Comparison of ENCODE assay signal across 8 cellular contexts in the genomic region with DNA sequence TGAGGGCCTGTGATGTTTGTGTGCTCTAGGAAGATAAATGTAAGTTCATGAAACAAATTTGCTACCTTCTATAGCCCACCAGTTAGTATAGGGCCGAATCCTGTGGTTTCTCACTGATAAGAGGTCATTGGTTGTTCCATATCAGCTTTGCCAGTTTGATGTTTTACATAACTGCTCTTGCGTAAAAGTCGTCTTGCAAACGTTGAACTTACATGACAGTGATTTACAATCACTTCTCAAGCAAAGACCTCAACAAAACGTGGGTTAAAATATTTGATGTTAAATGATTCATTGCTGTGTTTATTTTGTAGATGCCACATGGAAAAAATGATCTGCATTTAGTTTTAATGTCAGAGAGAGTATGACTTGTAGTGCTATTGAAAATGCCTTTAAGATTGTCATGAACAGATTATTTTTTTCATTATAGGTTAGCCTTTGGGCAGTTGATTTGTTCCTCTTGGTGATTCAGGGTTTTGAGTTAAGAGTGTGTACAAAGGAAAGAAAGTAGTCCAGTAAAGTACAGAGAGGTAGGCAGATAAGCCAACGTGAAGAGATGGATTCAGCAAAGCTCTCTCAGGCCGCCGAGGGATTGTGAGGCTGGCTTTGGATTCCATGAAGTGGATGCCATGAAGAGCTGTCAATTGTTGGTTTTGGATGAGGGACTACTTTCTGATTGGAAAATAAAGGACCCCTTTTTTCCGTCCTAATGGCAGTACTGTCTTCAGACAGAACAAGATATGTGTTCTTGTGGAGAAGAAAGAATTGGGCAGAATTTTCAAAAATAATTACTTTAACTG. TPM values are rescaled to one million over a fixed set of nuclear protein-coding genes. Genes with fewer than 3 reads are reported as not detected.
DNase-seq lines count a peak whose midpoint lies in the region; TF ChIP-seq lines count a peak whose summit lies in the region.

No MANE protein-coding gene starts in this region.

- H3K4me3 ChIP-seq in HAP-1 (peak overlapping the region; percentile 88), prostate gland (peak overlapping the region; percentile 84 to 92)

- DNase-seq in HAP-1 (ENCODE audit: low spot score in 2 of 2): no peak
- DNase-seq in RKO (ENCODE audit: low spot score): peak; percentile 64
- DNase-seq in erythroblast (lab: John Stamatoyannopoulos, UW): peak; percentile 81 to 92
- DNase-seq in prostate gland (ENCODE audit: low spot score): no peak
- DNase-seq in cerebellum (ENCODE audit: low spot score): no peak
- no peak for DNase-seq in stimulated activated naive CD4-positive, alpha-beta T cell (lab: John Stamatoyannopoulos, UW)
- DNase-seq in NCI-H2081 treated with DMSO at 0.1 percent for 48 hours (lab: John Stamatoyannopoulos, UW): no peak
- no peak for DNase-seq in foreskin melanocyte

- in situ Hi-C loops in HAP-1 (cut with MboI; ENCODE audit: low sequenced_read_pairs): no loop called here

- intact Hi-C loops in prostate gland (cut with DNase I): no loop called here

- peaks cover 79% of the 10 kb centered on the region for H3K36me3 ChIP-seq in HAP-1 (replicated peaks)
- H3K36me3 ChIP-seq in prostate gland: no peaks in the 10 kb centered on the region

- H3K9me3 ChIP-seq in HAP-1 (no peaks in the 10 kb centered on the region), prostate gland (no peaks in the 10 kb centered on the region)

- TF ChIP-seq CTCF in prostate gland (IDR thresholded peaks at IDR 0.05): no peak

- TF ChIP-seq POLR2A in erythroblast (IDR thresholded peaks at IDR 0.05; ENCODE audit: low read length): no peak
- TF ChIP-seq POLR2A in prostate gland (IDR thresholded peaks at IDR 0.05): no peak

- 12% methylated on average over 9 of the region's 9 CpGs for WGBS in prostate gland

- H3K4me1 ChIP-seq in HAP-1 (peaks cover 56% of the 10 kb centered on the region), prostate gland (replicated peaks) (peaks cover 6% of the 10 kb centered on the region)

- H3K27me3 ChIP-seq in HAP-1 (ENCODE audit: low read depth): no peaks in the 10 kb centered on the region
- no peaks in the 10 kb centered on the region for H3K27me3 ChIP-seq in prostate gland (replicated peaks; ENCODE audit: insufficient read depth)

- H3K27ac ChIP-seq in prostate gland: peak overlapping the region in 1 of 2 donors; percentile 98

RNA-seq across cellular contexts. Expression of a gene that starts 2.6 kb away (rescaled TPM):
- total RNA-seq in prostate gland (100 to 1,000 TPM; 181 to 213 TPM), cerebellum (206 TPM)

RNA-seq across cellular contexts. Expression of a gene that starts 2.9 kb away (rescaled TPM):
- total RNA-seq in prostate gland (10 to 100 TPM; 66.9 to 74.6 TPM), cerebellum (21.1 TPM)

RNA-seq across cellular contexts. Expression of a gene that starts 35.8 kb away (rescaled TPM):
- total RNA-seq in prostate gland: 100 to 1,000 TPM in 1 of 2 donors, 10 to 100 TPM in 1; 85.8 to 159 TPM
- 3.3 TPM for total RNA-seq in cerebellum

RNA-seq across cellular contexts. Expression of a gene that starts 44.8 kb away (rescaled TPM):
- total RNA-seq in prostate gland (10 to 100 TPM in 1 of 2 donors, 1 to 10 TPM in 1; 9.2 to 15.1 TPM), cerebellum (not detected)

Comparison
In these comparisons a context has a peak if more than half of its experiments do, and no peak if none do; other contexts are left out.
1. DNase-seq: peak in RKO (single experiment) and erythroblast (2 of 2); none in HAP-1 (0 of 2), prostate gland (single experiment), cerebellum (single experiment), stimulated activated naive CD4-positive, alpha-beta T cell (0 of 6), NCI-H2081 treated with DMSO at 0.1 percent for 48 hours (single experiment) and foreskin melanocyte (single experiment).
2. RNA of a gene that starts 35.8 kb away (total RNA-seq): 85.8 to 159 TPM in prostate gland; 3.3 TPM in cerebellum (single experiment); every median in the first group is over 10 times any median in the second.